ENCODE assay signal across 8 cellular contexts in genomic region chr10:62779487-62780248, GRCh38. TPM values are rescaled to one million over a fixed set of nuclear protein-coding genes. Genes with fewer than 3 reads are reported as not detected.
DNase-seq lines count a peak whose midpoint lies in the region; ATAC-seq and TF ChIP-seq lines count a peak whose summit lies in the region.

No MANE protein-coding gene starts in this region.

- in situ Hi-C loops in GM13977 (cut with MboI; ENCODE audit: low pct_unique_long_range_greater_than_20kb, low sequenced_read_pairs, unreplicated experiment): no loop called here

- H3K9me3 ChIP-seq in SJCRH30 (replicated peaks) (no peaks in the 10 kb centered on the region), tibial artery (no peaks in the 10 kb centered on the region)

- H3K27me3 Mint-ChIP-seq in activated naive CD8-positive, alpha-beta T cell treated with anti-CD3 and anti-CD28 coated beads, Interleukin-2, amount 10 ng/mL, durations not matched to agents 7 days and 5 days: peaks cover 22% of the 10 kb centered on the region

- peak; percentile 95 for ATAC-seq in HG02759 (IDR thresholded peaks at IDR 0.05; ENCODE audit: unreplicated experiment)
- ATAC-seq in activated naive CD8-positive, alpha-beta T cell treated with anti-CD3 and anti-CD28 coated beads, Interleukin-2, amount 10 ng/mL, durations not matched to agents 7 days and 5 days (ENCODE audit: low read depth): peak; percentile 97

- H3K27me3 ChIP-seq in SJCRH30: no peaks in the 10 kb centered on the region
- H3K27me3 ChIP-seq in tibial artery: no peaks in the 10 kb centered on the region

- H3K4me1 ChIP-seq in SJCRH30 (peaks cover 5% of the 10 kb centered on the region; the same call in 1 of the 2 replicates), tibial artery (no peaks in the 10 kb centered on the region)

- H3K9me3 Mint-ChIP-seq in activated naive CD8-positive, alpha-beta T cell treated with anti-CD3 and anti-CD28 coated beads, Interleukin-2, amount 10 ng/mL, durations not matched to agents 7 days and 5 days: peaks cover 11% of the 10 kb centered on the region

- H3K27ac ChIP-seq in SJCRH30 (no peak overlapping the region), tibial artery (no peak overlapping the region)

- no peak overlapping the region for H3K4me3 Mint-ChIP-seq in activated naive CD8-positive, alpha-beta T cell treated with anti-CD3 and anti-CD28 coated beads, Interleukin-2, amount 10 ng/mL, durations not matched to agents 7 days and 5 days

- H3K36me3 ChIP-seq in SJCRH30: no peaks in the 10 kb centered on the region
- H3K36me3 ChIP-seq in tibial artery: no peaks in the 10 kb centered on the region

- H3K4me3 ChIP-seq in SJCRH30: no peak overlapping the region
- no peak overlapping the region for H3K4me3 ChIP-seq in tibial artery

- DNase-seq in GM13977 (ENCODE audit: low spot score) (peak; percentile 62), SJCRH30 (peak; percentile 15 to 42), tibial artery (no peak), NOMO-1 treated with dmso at 0.1 percent for 144 hours (lab: John Stamatoyannopoulos, UW; ENCODE audit: unreplicated experiment) (no peak), NCI-H2029 (lab: John Stamatoyannopoulos, UW) (no peak)
- no peak for DNase-seq in activated naive CD8-positive, alpha-beta T cell treated with anti-CD3 and anti-CD28 coated beads, Interleukin-2, amount 10 ng/mL, durations not matched to agents 7 days and 5 days
- peak; percentile 80 to 85 (median 82) for DNase-seq in stimulated activated CD4-positive, alpha-beta T cell treated with anti-CD3 and anti-CD28 coated beads, TNF-alpha, amount 100 ng/mL, for 24 hours (ENCODE audit: low read depth in 3 of 3)

- POLR2A ChIA-PET in activated naive CD8-positive, alpha-beta T cell treated with anti-CD3 and anti-CD28 coated beads, Interleukin-2, amount 10 ng/mL, durations not matched to agents 7 days and 5 days (lab: Charles Lee): interaction anchor here (0.8 kb wide), 1 partner anchor 46 kb away, joined by 4 read pairs; no protein-coding TSS in a partner anchor

- peak overlapping the region; percentile 63 for H3K27ac Mint-ChIP-seq in activated naive CD8-positive, alpha-beta T cell treated with anti-CD3 and anti-CD28 coated beads, Interleukin-2, amount 10 ng/mL, durations not matched to agents 7 days and 5 days

- intact Hi-C loops in tibial artery (cut with DNase I; ENCODE audit: low total_unique reads): no loop called here

- TF ChIP-seq CTCF in GM13977 (IDR thresholded peaks at IDR 0.05; ENCODE audit: extremely low read depth, insufficient read depth, missing control alignments) (no peak), tibial artery (IDR thresholded peaks at IDR 0.05) (no peak)

- peaks cover 2% of the 10 kb centered on the region for H3K36me3 Mint-ChIP-seq in activated naive CD8-positive, alpha-beta T cell treated with anti-CD3 and anti-CD28 coated beads, Interleukin-2, amount 10 ng/mL, durations not matched to agents 7 days and 5 days

- peaks cover 15% of the 10 kb centered on the region for H3K4me1 Mint-ChIP-seq in activated naive CD8-positive, alpha-beta T cell treated with anti-CD3 and anti-CD28 coated beads, Interleukin-2, amount 10 ng/mL, durations not matched to agents 7 days and 5 days

RNA-seq across cellular contexts. Expression of gene ADO, which starts 24.9 kb away (rescaled TPM):
- 25.4 and 29.9 TPM in 2 replicates for total RNA-seq in SJCRH30 (2014; rRNA removed; shearing (Covaris generic))
- total RNA-seq in activated naive CD8-positive, alpha-beta T cell treated with anti-CD3 and anti-CD28 coated beads, Interleukin-2, amount 10 ng/mL, durations not matched to agents 7 days and 5 days: 10 to 100 TPM; 23.2 to 23.3 TPM

RNA-seq across cellular contexts. Expression of gene EGR2, which starts 36.5 kb away (rescaled TPM):
- 0.71 and 1.3 TPM in 2 replicates for total RNA-seq in SJCRH30 (2014; rRNA removed; shearing (Covaris generic))
- total RNA-seq in activated naive CD8-positive, alpha-beta T cell treated with anti-CD3 and anti-CD28 coated beads, Interleukin-2, amount 10 ng/mL, durations not matched to agents 7 days and 5 days: 1 to 10 TPM; 1.4 to 2.2 TPM

Comparison
In these comparisons a context has a peak if more than half of its experiments do, and no peak if none do; other contexts are left out.
1. DNase-seq: peak in GM13977 (single experiment), SJCRH30 (2 of 2) and stimulated activated CD4-positive, alpha-beta T cell treated with anti-CD3 and anti-CD28 coated beads, TNF-alpha, amount 100 ng/mL, for 24 hours (3 of 3); none in activated naive CD8-positive, alpha-beta T cell treated with anti-CD3 and anti-CD28 coated beads, Interleukin-2, amount 10 ng/mL, durations not matched to agents 7 days and 5 days (single experiment), tibial artery (0 of 2), NOMO-1 treated with dmso at 0.1 percent for 144 hours (single experiment) and NCI-H2029 (single experiment).